15 cellular contexts compared by ENCODE assay signal in genomic region chr5:171310334-171310815, GRCh38. TPM values are rescaled to one million over a fixed set of nuclear protein-coding genes. Genes with fewer than 3 reads are reported as not detected.
A peak's percentile ranks its signal among the peaks of the same experiment; 100 is the strongest.
DNase-seq lines count a peak whose midpoint lies in the region; ATAC-seq and TF ChIP-seq lines count a peak whose summit lies in the region.
"Had no signal": no experiment of that assay in that cellular context is flagged by ENCODE, and none has a peak within 500 bp of the region (broad histone marks: within the 10 kb centered on the region; RNA-seq: fewer than 3 reads in every experiment).

No MANE protein-coding gene starts in this region.

- H3F3A ChIP-seq in GM23338 (replicated peaks; ENCODE audit: low read depth), result peaks cover under 1% of the 10 kb centered on the region; the same call in 1 of the 2 replicates

- TF ChIP-seq CTCF in 22Rv1 (IDR thresholded peaks at IDR 0.05) (0 out of 2 replicates have a peak, but pooled peaks have one; percentile 10), GM23338 (conservative IDR thresholded peaks at IDR 0.05; ENCODE audit: low read depth in 2 of 2) (no peak), brain (conservative IDR thresholded peaks at IDR 0.05) (peak in 1 of 2 experiments; percentile 12), natural killer cell (IDR thresholded peaks at IDR 0.05) (no peak), Peyer's patch (IDR thresholded peaks at IDR 0.05) (peak in 1 of 6 experiments; percentile 7)

- intact Hi-C loops in natural killer cell (cut with micrococcal nuclease), result no loop called here

- no peaks in the 10 kb centered on the region for H3K79me2 ChIP-seq in GM23338 (replicated peaks; ENCODE audit: insufficient read depth)

- H3K9me2 ChIP-seq in GM23338 (ENCODE audit: insufficient read depth), result no peaks in the 10 kb centered on the region

- H4K20me1 ChIP-seq in GM23338 (replicated peaks; ENCODE audit: insufficient read depth), result peaks cover 20% of the 10 kb centered on the region

- no peak for TF ChIP-seq POLR2A in Peyer's patch (IDR thresholded peaks at IDR 0.05)

- no peak overlapping the region for H3K27ac Mint-ChIP-seq in GM23338
- no peak overlapping the region for H3K27ac Mint-ChIP-seq in brain
- no peak overlapping the region for H3K27ac Mint-ChIP-seq in natural killer cell
- H3K27ac Mint-ChIP-seq: T-cell had no signal

- H3K4me3 Mint-ChIP-seq in GM23338 (peak overlapping the region; percentile 65), brain (peak overlapping the region; percentile 66 to 82 (median 78)), natural killer cell (peak overlapping the region; percentile 70)

- H3K36me3 ChIP-seq in GM23338 (ENCODE audit: insufficient read depth), result no peaks in the 10 kb centered on the region
- H3K36me3 ChIP-seq in Peyer's patch, result no peaks in the 10 kb centered on the region
- H3K36me3 ChIP-seq: breast epithelium, gastrocnemius medialis, tibial artery had no signal

- H3K4me1 Mint-ChIP-seq in GM23338, result peaks cover 37% of the 10 kb centered on the region
- peaks cover 43% of the 10 kb centered on the region for H3K4me1 Mint-ChIP-seq in brain
- peaks cover 37 to 74% of the 10 kb centered on the region in 2 donors for H3K4me1 Mint-ChIP-seq in natural killer cell

- ATAC-seq in GM23338 (no peak), natural killer cell (no peak), GM18868 (IDR thresholded peaks at IDR 0.05; ENCODE audit: unreplicated experiment) (no peak)
- ATAC-seq: gastrocnemius medialis, T-cell had no signal

- H3K36me3 Mint-ChIP-seq in GM23338 (ENCODE audit: low read depth) (no peaks in the 10 kb centered on the region; the same call in 2 of the 3 replicates), brain (no peaks in the 10 kb centered on the region), natural killer cell (no peaks in the 10 kb centered on the region)
- H3K36me3 Mint-ChIP-seq: T-cell had no signal

- 0 out of 2 replicates have a peak overlapping the region, but pooled peaks have one; percentile 47 for H2AFZ ChIP-seq in GM23338

- H3K27ac ChIP-seq in 22Rv1 (no peak overlapping the region), GM23338 (ENCODE audit: low read depth) (no peak overlapping the region), Peyer's patch (no peak overlapping the region)
- H3K27ac ChIP-seq: breast epithelium, gastrocnemius medialis, tibial artery had no signal

- H3K9me3 ChIP-seq in Peyer's patch, result no peaks in the 10 kb centered on the region
- H3K9me3 ChIP-seq: breast epithelium, gastrocnemius medialis, tibial artery had no signal

- H3K27me3 Mint-ChIP-seq in GM23338 (ENCODE audit: insufficient read depth, low read depth, poor library complexity), result peaks cover 96% of the 10 kb centered on the region
- H3K27me3 Mint-ChIP-seq in brain, result peaks cover 97% of the 10 kb centered on the region
- H3K27me3 Mint-ChIP-seq in natural killer cell (ENCODE audit: low read depth in 2 of 2), result peaks cover 49 to 58% of the 10 kb centered on the region in 2 donors

- H3K27me3 ChIP-seq in GM23338 (ENCODE audit: insufficient read depth) (peaks cover 100% of the 10 kb centered on the region), Peyer's patch (peaks cover 3 to 83% of the 10 kb centered on the region in 2 donors)

- peaks cover 8% of the 10 kb centered on the region for H3K9me3 Mint-ChIP-seq in GM23338
- H3K9me3 Mint-ChIP-seq in brain, result peaks cover 0 to 11% (median 6%) of the 10 kb centered on the region in 5 experiments
- H3K9me3 Mint-ChIP-seq in natural killer cell, result no peaks in the 10 kb centered on the region
- H3K9me3 Mint-ChIP-seq: T-cell had no signal

- H3K4me1 ChIP-seq in GM23338 (ENCODE audit: insufficient read depth) (peaks cover 33% of the 10 kb centered on the region), Peyer's patch (peaks cover 0 to 61% (median 0%) of the 10 kb centered on the region in 4 donors)

- H3K4me3 ChIP-seq in GM23338 (peak overlapping the region; percentile 52), Peyer's patch (no peak overlapping the region)

- peak overlapping the region; percentile 82 for H3K4me2 ChIP-seq in GM23338

- DNase-seq in GM23338 (ENCODE audit: low spot score), result peak; percentile 78
- DNase-seq in natural killer cell, result no peak
- no peak for DNase-seq in mucosa of gallbladder (ENCODE audit: low spot score)
- DNase-seq in GM03348 (ENCODE audit: low spot score), result no peak
- DNase-seq in Peyer's patch, result no peak
- DNase-seq: activated naive CD4-positive, alpha-beta T cell; gastrocnemius medialis; midbrain; NCI-H446; T-cell had no signal

TF ChIP-seq in GM23338, 12 proteins besides CTCF, POLR2A, EP300 and RAD21 (continues in another document):
- TF ChIP-seq ZNF114 (CRISPR knock-in tag; IDR thresholded peaks at IDR 0.05) (no peak), EZH2phosphoT487 (IDR thresholded peaks at IDR 0.05; ENCODE audit: unreplicated experiment) (no peak), STAT1 (IDR thresholded peaks at IDR 0.05; ENCODE audit: unreplicated experiment) (no peak), ETS1 (IDR thresholded peaks at IDR 0.05) (no peak), ZNF331 (CRISPR knock-in tag; IDR thresholded peaks at IDR 0.05; ENCODE audit: low read depth) (no peak), ZNF462 (CRISPR knock-in tag; IDR thresholded peaks at IDR 0.05) (no peak), JUNB (IDR thresholded peaks at IDR 0.05; ENCODE audit: unreplicated experiment) (no peak)

RNA-seq across cellular contexts. Expression of gene TLX3, which starts 1.3 kb away (rescaled TPM):
- total RNA-seq in GM23338 (2014; rRNA removed; shearing (Covaris generic)), result 0.83 TPM in 1 of 2 replicates, not detected in the other
- not detected in 2 replicates for polyA plus RNA-seq in GM23338 (2016; fragmentation: Nextera tagmentation; extraction: Ambion mirVana)
- polyA plus RNA-seq in brain (ENCODE audit: insufficient read depth, low read depth, low replicate concordance), result 11.1 TPM
- total RNA-seq in natural killer cell, result not detected
- not detected for total RNA-seq in mucosa of gallbladder
- not detected for total RNA-seq in Peyer's patch
- total RNA-seq: breast epithelium, gastrocnemius medialis, T-cell had no signal
